15 cellular contexts compared by ENCODE assay signal in the genomic region with DNA sequence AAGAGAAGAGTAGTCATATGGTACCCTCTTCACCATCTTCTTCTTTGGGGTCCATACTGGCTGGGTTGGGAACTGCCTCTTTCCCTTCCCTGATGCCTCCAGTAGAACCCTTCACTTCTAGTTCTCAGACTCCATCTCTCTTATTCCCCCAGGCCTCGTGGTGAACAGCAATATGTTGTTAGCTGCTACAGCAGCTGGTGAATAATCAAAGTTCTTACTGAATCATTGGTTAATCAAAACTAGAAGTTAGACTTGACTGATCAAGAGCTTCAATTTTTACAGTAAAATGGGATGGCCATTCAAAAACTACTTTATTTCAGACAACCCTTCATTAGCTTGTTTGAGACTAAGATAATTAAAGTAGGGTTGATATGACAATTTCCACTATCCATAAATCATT.
"Had no signal": no experiment of that assay in that cellular context is flagged by ENCODE, and none has a peak within 500 bp of the region (broad histone marks: within the 10 kb centered on the region; RNA-seq: fewer than 3 reads in every experiment).

No MANE protein-coding gene starts in this region.

- H3K27me3 ChIP-seq: neutrophil, upper lobe of left lung had no signal

- H3K9me3 ChIP-seq: neutrophil, upper lobe of left lung had no signal

- H3K36me3 ChIP-seq: neutrophil, upper lobe of left lung had no signal

- DNase-seq: activated CD4-positive, alpha-beta memory T cell treated with anti-CD3 and anti-CD28 coated beads, Interleukin-2, amount 10 ng/mL, durations not matched to agents 7 days and 5 days; activated CD4-positive, alpha-beta T cell treated with anti-CD3 and anti-CD28 coated beads for 4 hours; activated naive CD4-positive, alpha-beta T cell treated with anti-CD3 and anti-CD28 coated beads, Interleukin-2, amount 10 ng/mL, durations not matched to agents 7 days and 5 days; activated T-cell treated with anti-CD3 and anti-CD28 coated beads, Interleukin-2, amount 50 U/mL, for 24 hours; cerebellar nuclear complex; islet precursor cell; naive thymus-derived CD4-positive, alpha-beta T cell; posterior cingulate gyrus; stimulated activated CD4-positive, alpha-beta T cell treated with anti-CD3 and anti-CD28 coated beads, Interleukin-4, amount 100 ng/mL, for 4 hours; stimulated activated CD8-positive, alpha-beta memory T cell treated with anti-CD3 and anti-CD28 coated beads, Interleukin-4, amount 100 ng/mL, for 48 hours; stimulated activated naive CD4-positive, alpha-beta T cell treated with Interleukin-2 at 50 U/mL for 16 hours; upper lobe of left lung had no signal

- ATAC-seq: left lobe of liver; naive thymus-derived CD4-positive, alpha-beta T cell; WTC11 had no signal

- H3K27ac ChIP-seq: neutrophil, upper lobe of left lung had no signal

- H3K4me3 ChIP-seq: upper lobe of left lung had no signal
